Comparison of ENCODE assay signal across 21 cellular contexts in the genomic region with DNA sequence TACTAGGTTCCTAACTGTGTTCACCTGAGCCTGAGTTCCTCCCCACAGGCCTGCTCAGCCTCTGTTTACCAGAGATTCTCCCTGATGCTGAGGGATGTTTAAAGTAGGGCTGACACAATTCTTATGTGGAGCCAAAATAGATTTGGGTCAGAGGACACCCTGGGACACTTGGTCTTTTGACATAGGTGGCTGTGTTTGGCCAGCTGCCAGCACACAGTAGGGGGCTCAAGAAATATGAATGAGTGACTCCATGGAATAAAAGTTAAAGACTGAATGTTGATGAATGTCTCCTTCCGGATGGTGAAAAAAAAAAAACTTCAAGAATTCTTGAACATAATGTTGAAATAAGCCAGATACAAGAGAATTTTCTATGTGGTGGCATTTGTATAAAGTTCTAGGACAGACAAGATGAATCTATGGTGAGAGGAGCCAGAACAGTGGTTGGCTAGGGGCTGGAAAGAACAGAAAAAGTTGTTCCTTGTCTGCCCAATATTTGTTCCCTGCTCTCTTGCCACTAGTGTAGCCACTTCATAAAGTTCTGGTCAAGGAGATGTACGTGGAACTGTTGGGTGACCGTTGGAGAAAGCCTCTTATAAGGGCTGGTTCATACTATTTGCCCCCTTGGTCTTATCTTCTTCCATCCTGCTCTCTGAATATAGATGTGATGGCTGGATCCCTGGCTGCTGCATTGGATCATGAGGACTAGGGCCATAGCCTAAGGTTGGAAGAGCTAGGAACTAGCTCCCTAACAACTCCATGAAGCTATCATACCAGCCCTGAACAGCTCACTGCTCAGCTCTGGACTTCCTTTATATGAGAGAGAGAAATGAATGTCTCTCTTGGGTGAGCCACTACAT. TPM values are rescaled to one million over a fixed set of nuclear protein-coding genes. Genes with fewer than 3 reads are reported as not detected.
A peak's percentile ranks its signal among the peaks of the same experiment; 100 is the strongest.
DNase-seq lines count a peak whose midpoint lies in the region; ATAC-seq and TF ChIP-seq lines count a peak whose summit lies in the region.
"Had no signal": no experiment of that assay in that cellular context is flagged by ENCODE, and none has a peak within 500 bp of the region (broad histone marks: within the 10 kb centered on the region; RNA-seq: fewer than 3 reads in every experiment).

No MANE protein-coding gene starts in this region.

- intact Hi-C loops in left ventricle myocardium inferior (cut with micrococcal nuclease), result no loop called here
- intact Hi-C loops in heart right ventricle (cut with DNase I), result loop anchor here in 1 of 10 donors (2.0 kb wide), 1 partner anchor 42 kb away; no protein-coding TSS in a partner anchor
- intact Hi-C loops in uterus (cut with DNase I; ENCODE audit: low total_unique reads), result no loop called here
- intact Hi-C loops in CD8-positive, alpha-beta T cell (cut with DNase I, micrococcal nuclease), result no loop called here

- CTCF ChIA-PET in CD8-positive, alpha-beta T cell (lab: Charles Lee), result no interaction called here

- no peak overlapping the region for H3K27ac Mint-ChIP-seq in CD8-positive, alpha-beta T cell
- H3K27ac Mint-ChIP-seq: B cell; CD4-positive, CD25-positive, alpha-beta regulatory T cell; H9 had no signal

- H3K27me3 ChIP-seq in left ventricle myocardium inferior (ENCODE audit: low read depth) (no peaks in the 10 kb centered on the region), heart right ventricle (no peaks in the 10 kb centered on the region), rectal smooth muscle tissue (ENCODE audit: control insufficient read depth, insufficient read depth, low read length) (no peaks in the 10 kb centered on the region), uterus (no peaks in the 10 kb centered on the region)
- no peaks in the 10 kb centered on the region for H3K27me3 ChIP-seq in CD8-positive, alpha-beta T cell (ENCODE audit: insufficient read depth, low read length)

- H3K4me3 Mint-ChIP-seq in CD8-positive, alpha-beta T cell, result no peak overlapping the region
- H3K4me3 Mint-ChIP-seq: B cell; CD4-positive, CD25-positive, alpha-beta regulatory T cell; H9 had no signal

- no peak for DNase-seq in left ventricle myocardium inferior
- no peak for DNase-seq in heart right ventricle
- DNase-seq in fibroblast of villous mesenchyme (ENCODE audit: low read depth), result peak; percentile 31
- DNase-seq in uterus, result peak in 1 of 2 donors; percentile 39
- no peak for DNase-seq in H4 (ENCODE audit: low spot score)
- no peak for DNase-seq in pons (ENCODE audit: low spot score)
- no peak for DNase-seq in CD8-positive, alpha-beta T cell
- DNase-seq: 8988T; Caco-2; CD4-positive, CD25-positive, alpha-beta regulatory T cell; DMS153; GDM1; H9; KBM-7; NCI-H1105; NCI-H2081; NCI-H748 treated with DMSO at 0.1 percent for 48 hours; OCI-M1; SHP77 treated with DMSO at 0.1 percent for 48 hours had no signal

- no peaks in the 10 kb centered on the region for H3K36me3 Mint-ChIP-seq in CD8-positive, alpha-beta T cell
- H3K36me3 Mint-ChIP-seq: CD4-positive, CD25-positive, alpha-beta regulatory T cell had no signal

- H3K27ac ChIP-seq in left ventricle myocardium inferior (replicated peaks) (peak overlapping the region; percentile 80), heart right ventricle (peak overlapping the region in 5 of 10 donors; percentile 74 to 77 (median 77)), rectal smooth muscle tissue (ENCODE audit: low read depth, low read length) (peak overlapping the region; percentile 68), uterus (peak overlapping the region; percentile 90 to 97)
- no peak overlapping the region for H3K27ac ChIP-seq in CD8-positive, alpha-beta T cell (ENCODE audit: low read depth, low read length)

- H3K27me3 Mint-ChIP-seq in CD8-positive, alpha-beta T cell (ENCODE audit: low read depth), result peaks cover 5% of the 10 kb centered on the region

- 92 to 94% methylated on average over 3 of the region's 3 CpGs for WGBS in heart right ventricle, 2 donors

- no peak overlapping the region for H3K4me3 ChIP-seq in left ventricle myocardium inferior
- H3K4me3 ChIP-seq in heart right ventricle, result no peak overlapping the region
- no peak overlapping the region for H3K4me3 ChIP-seq in fibroblast of villous mesenchyme (ENCODE audit: low read depth, low read length)
- H3K4me3 ChIP-seq in rectal smooth muscle tissue (ENCODE audit: low read length), result no peak overlapping the region
- H3K4me3 ChIP-seq in uterus, result no peak overlapping the region
- H3K4me3 ChIP-seq in CD8-positive, alpha-beta T cell (ENCODE audit: low read depth, low read length), result no peak overlapping the region

- POLR2A ChIA-PET in CD8-positive, alpha-beta T cell (lab: Charles Lee), result no interaction called here

- H3K36me3 ChIP-seq in left ventricle myocardium inferior (no peaks in the 10 kb centered on the region), heart right ventricle (no peaks in the 10 kb centered on the region), rectal smooth muscle tissue (ENCODE audit: control insufficient read depth, insufficient read depth, low read length) (no peaks in the 10 kb centered on the region), uterus (no peaks in the 10 kb centered on the region)
- no peaks in the 10 kb centered on the region for H3K36me3 ChIP-seq in CD8-positive, alpha-beta T cell (ENCODE audit: insufficient read depth, low read length)

- TF ChIP-seq POLR2A in uterus (IDR thresholded peaks at IDR 0.05), result no peak

- no peaks in the 10 kb centered on the region for H3K9me3 Mint-ChIP-seq in CD8-positive, alpha-beta T cell
- H3K9me3 Mint-ChIP-seq: CD4-positive, CD25-positive, alpha-beta regulatory T cell; H9 had no signal

- TF ChIP-seq CTCF in left ventricle myocardium inferior (IDR thresholded peaks at IDR 0.05; ENCODE audit: borderline replicate concordance) (no peak), heart right ventricle (IDR thresholded peaks at IDR 0.05) (no peak), fibroblast of villous mesenchyme (IDR thresholded peaks at IDR 0.05; ENCODE audit: insufficient read depth, low read depth, low read length) (no peak), uterus (IDR thresholded peaks at IDR 0.05) (no peak)
- no peak for TF ChIP-seq CTCF in CD8-positive, alpha-beta T cell (IDR thresholded peaks at IDR 0.05)

- H3K4me1 ChIP-seq in left ventricle myocardium inferior, result peaks cover 52% of the 10 kb centered on the region
- H3K4me1 ChIP-seq in heart right ventricle, result peaks cover 15 to 60% (median 34%) of the 10 kb centered on the region in 9 donors
- peaks cover 24% of the 10 kb centered on the region for H3K4me1 ChIP-seq in rectal smooth muscle tissue (ENCODE audit: control insufficient read depth, insufficient read depth, low read length)
- H3K4me1 ChIP-seq in uterus, result peaks cover 27 to 31% of the 10 kb centered on the region in 2 donors
- no peaks in the 10 kb centered on the region for H3K4me1 ChIP-seq in CD8-positive, alpha-beta T cell (ENCODE audit: insufficient read depth, low read length)

- H3K9ac ChIP-seq in rectal smooth muscle tissue (ENCODE audit: low read length), result no peak overlapping the region

- H3K9me3 ChIP-seq in left ventricle myocardium inferior (replicated peaks) (peaks cover 5% of the 10 kb centered on the region), heart right ventricle (peaks cover 0 to 5% (median 0%) of the 10 kb centered on the region in 11 donors), uterus (no peaks in the 10 kb centered on the region)
- H3K9me3 ChIP-seq in CD8-positive, alpha-beta T cell (ENCODE audit: low read length), result no peaks in the 10 kb centered on the region
- H3K9me3 ChIP-seq: Caco-2 had no signal

- no peak for ATAC-seq in heart right ventricle
- no peak for ATAC-seq in CD8-positive, alpha-beta T cell

- H3K4me1 Mint-ChIP-seq in CD8-positive, alpha-beta T cell (ENCODE audit: low read depth), result no peaks in the 10 kb centered on the region
- H3K4me1 Mint-ChIP-seq: B cell; CD4-positive, CD25-positive, alpha-beta regulatory T cell had no signal

RNA-seq across cellular contexts. Expression of gene SMTN, which starts 40.3 kb away (rescaled TPM):
- 245 TPM for total RNA-seq in left ventricle myocardium inferior
- 100 to 1,000 TPM; 146 to 290 (median 204) TPM for total RNA-seq in heart right ventricle
- polyA plus RNA-seq in heart right ventricle, result 100 to 1,000 TPM in 1 of 2 donors, 10 to 100 TPM in 1; 64.2 to 398 TPM
- 75.7 and 94.1 TPM in 2 replicates for total RNA-seq in fibroblast of villous mesenchyme
- total RNA-seq in uterus, result 100 to 1,000 TPM; 182 to 647 (median 274) TPM
- 13.9 and 20.9 TPM in 2 replicates for total RNA-seq in H4 (2014; rRNA removed; shearing (Covaris generic))
- total RNA-seq in CD8-positive, alpha-beta T cell, result 1 to 10 TPM; 4.0 to 4.9 TPM
